Comparison of ENCODE assay signal across 16 cellular contexts in genomic region chr2:71939588-71940535, GRCh38.
DNase-seq lines count a peak whose midpoint lies in the region; ATAC-seq and TF ChIP-seq lines count a peak whose summit lies in the region.
"Had no signal": no experiment of that assay in that cellular context is flagged by ENCODE, and none has a peak within 500 bp of the region (broad histone marks: within the 10 kb centered on the region; RNA-seq: fewer than 3 reads in every experiment).

No MANE protein-coding gene starts in this region.

- in situ Hi-C loops in G401 (cut with HindIII; ENCODE audit: low sequenced_read_pairs), result no loop called here

- intact Hi-C loops in ascending aorta (cut with DNase I), result no loop called here

- H3K9me3 Mint-ChIP-seq in stimulated activated memory B cell treated with anti-CD40 and anti-IgM and Interleukin-4, amounts not matched to agents 10 μg/mL and 1 μg/mL and 100 μg/mL, for 72 hours, result no peaks in the 10 kb centered on the region
- no peaks in the 10 kb centered on the region for H3K9me3 Mint-ChIP-seq in HFFc6
- H3K9me3 Mint-ChIP-seq: activated CD4-positive, alpha-beta T cell treated with anti-CD3 and anti-CD28 coated beads, Interleukin-2, amount 10 ng/mL, durations not matched to agents 7 days and 5 days; activated naive CD8-positive, alpha-beta T cell treated with anti-CD3 and anti-CD28 coated beads, Interleukin-2, amount 50 U/mL, for 24 hours; GM23338; naive B cell had no signal

- no peak overlapping the region for H3K4me3 Mint-ChIP-seq in stimulated activated memory B cell treated with anti-CD40 and anti-IgM and Interleukin-4, amounts not matched to agents 10 μg/mL and 1 μg/mL and 100 μg/mL, for 72 hours
- no peak overlapping the region for H3K4me3 Mint-ChIP-seq in HFFc6
- H3K4me3 Mint-ChIP-seq: activated CD4-positive, alpha-beta T cell treated with anti-CD3 and anti-CD28 coated beads, Interleukin-2, amount 10 ng/mL, durations not matched to agents 7 days and 5 days; activated naive CD8-positive, alpha-beta T cell treated with anti-CD3 and anti-CD28 coated beads, Interleukin-2, amount 50 U/mL, for 24 hours; GM23338 had no signal

- no peak overlapping the region for H3K27ac Mint-ChIP-seq in stimulated activated memory B cell treated with anti-CD40 and anti-IgM and Interleukin-4, amounts not matched to agents 10 μg/mL and 1 μg/mL and 100 μg/mL, for 72 hours
- no peak overlapping the region for H3K27ac Mint-ChIP-seq in HFFc6
- H3K27ac Mint-ChIP-seq: activated CD4-positive, alpha-beta T cell treated with anti-CD3 and anti-CD28 coated beads, Interleukin-2, amount 10 ng/mL, durations not matched to agents 7 days and 5 days; activated naive CD8-positive, alpha-beta T cell treated with anti-CD3 and anti-CD28 coated beads, Interleukin-2, amount 50 U/mL, for 24 hours; GM23338 had no signal

- DNase-seq in G401 (ENCODE audit: low spot score), result peak; percentile 58
- peak in 1 of 2 donors; percentile 73 for DNase-seq in ascending aorta (ENCODE audit: low spot score in 2 of 2)
- DNase-seq in islet precursor cell, result peak; percentile 30
- no peak for DNase-seq in HFFc6
- no peak for DNase-seq in GDM1 (lab: John Stamatoyannopoulos, UW)
- no peak for DNase-seq in HPDE6-E6E7 (ENCODE audit: extremely low spot score)
- DNase-seq: activated CD4-positive, alpha-beta T cell treated with anti-CD3 and anti-CD28 coated beads, Interleukin-2, amount 10 ng/mL, durations not matched to agents 7 days and 5 days; activated naive CD8-positive, alpha-beta T cell treated with anti-CD3 and anti-CD28 coated beads, Interleukin-2, amount 50 U/mL, for 24 hours; naive B cell; NCI-H1048; SHP77 treated with DMSO at 0.1 percent for 48 hours; trophoblast cell had no signal

- no peak overlapping the region for H3K4me3 ChIP-seq in ascending aorta
- H3K4me3 ChIP-seq: GM23338, heart right ventricle had no signal

- H3K27me3 Mint-ChIP-seq in stimulated activated memory B cell treated with anti-CD40 and anti-IgM and Interleukin-4, amounts not matched to agents 10 μg/mL and 1 μg/mL and 100 μg/mL, for 72 hours, result peaks cover 14% of the 10 kb centered on the region
- peaks cover 13% of the 10 kb centered on the region for H3K27me3 Mint-ChIP-seq in HFFc6 (ENCODE audit: insufficient read depth)
- H3K27me3 Mint-ChIP-seq: activated CD4-positive, alpha-beta T cell treated with anti-CD3 and anti-CD28 coated beads, Interleukin-2, amount 10 ng/mL, durations not matched to agents 7 days and 5 days had no signal

- H3K36me3 ChIP-seq in ascending aorta, result no peaks in the 10 kb centered on the region
- H3K36me3 ChIP-seq: heart right ventricle had no signal

- no peaks in the 10 kb centered on the region for H3K4me1 Mint-ChIP-seq in stimulated activated memory B cell treated with anti-CD40 and anti-IgM and Interleukin-4, amounts not matched to agents 10 μg/mL and 1 μg/mL and 100 μg/mL, for 72 hours
- peaks cover 56% of the 10 kb centered on the region for H3K4me1 Mint-ChIP-seq in HFFc6 (ENCODE audit: low read depth)
- H3K4me1 Mint-ChIP-seq: activated CD4-positive, alpha-beta T cell treated with anti-CD3 and anti-CD28 coated beads, Interleukin-2, amount 10 ng/mL, durations not matched to agents 7 days and 5 days; activated naive CD8-positive, alpha-beta T cell treated with anti-CD3 and anti-CD28 coated beads, Interleukin-2, amount 50 U/mL, for 24 hours; naive B cell had no signal

- no peaks in the 10 kb centered on the region for H3K9me3 ChIP-seq in ascending aorta
- H3K9me3 ChIP-seq: heart right ventricle had no signal

- H3K27ac ChIP-seq in ascending aorta, result peak overlapping the region; percentile 60 to 67
- H3K27ac ChIP-seq: heart right ventricle had no signal

- H3K36me3 Mint-ChIP-seq in stimulated activated memory B cell treated with anti-CD40 and anti-IgM and Interleukin-4, amounts not matched to agents 10 μg/mL and 1 μg/mL and 100 μg/mL, for 72 hours, result no peaks in the 10 kb centered on the region
- H3K36me3 Mint-ChIP-seq in HFFc6 (ENCODE audit: low read depth), result peaks cover 5% of the 10 kb centered on the region; the same call in 1 of the 2 replicates
- H3K36me3 Mint-ChIP-seq: naive B cell had no signal

- peaks cover 11 to 35% of the 10 kb centered on the region in 2 donors for H3K4me1 ChIP-seq in ascending aorta

- ATAC-seq in stimulated activated memory B cell treated with anti-CD40 and anti-IgM and Interleukin-4, amounts not matched to agents 10 μg/mL and 1 μg/mL and 100 μg/mL, for 72 hours, result peak; percentile 31
- no peak for ATAC-seq in GM18909 (IDR thresholded peaks at IDR 0.05; ENCODE audit: poor library complexity, unreplicated experiment)
- ATAC-seq: activated naive CD8-positive, alpha-beta T cell treated with anti-CD3 and anti-CD28 coated beads, Interleukin-2, amount 50 U/mL, for 24 hours; GM23338 had no signal

- no peaks in the 10 kb centered on the region for H3K27me3 ChIP-seq in ascending aorta

- no peak for TF ChIP-seq CTCF in ascending aorta (IDR thresholded peaks at IDR 0.05)
- no peak for TF ChIP-seq CTCF in HFFc6 (IDR thresholded peaks at IDR 0.05)

Comparison
In these comparisons a context has a peak if more than half of its experiments do, and no peak if none do; other contexts are left out.
1. DNase-seq: peak in G401 (single experiment) and islet precursor cell (single experiment); none in HFFc6 (single experiment), GDM1 (single experiment) and HPDE6-E6E7 (single experiment).